In the genomic region with DNA sequence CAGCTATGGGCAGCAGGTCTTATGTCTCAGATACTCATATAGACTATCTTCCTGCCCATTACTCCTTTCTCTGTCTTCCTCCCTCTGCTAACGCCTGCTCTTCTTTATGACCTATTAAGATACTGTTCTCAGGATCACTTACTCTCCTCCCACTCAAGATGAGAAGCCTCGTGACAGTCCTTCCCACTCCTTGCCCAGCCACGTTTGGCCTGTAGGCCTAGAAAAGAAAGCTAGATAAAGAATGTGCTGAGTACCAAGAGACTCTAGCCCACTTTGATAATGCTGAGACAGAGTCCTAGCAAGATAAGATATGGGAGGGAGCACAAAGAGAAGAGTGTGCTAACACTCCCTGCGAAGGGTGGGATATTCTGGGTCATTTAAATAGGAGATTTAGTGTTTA, we compare ENCODE assay signal across 22 cellular contexts. TPM values are rescaled to one million over a fixed set of nuclear protein-coding genes. Genes with fewer than 3 reads are reported as not detected.
A peak's percentile ranks its signal among the peaks of the same experiment; 100 is the strongest.
DNase-seq lines count a peak whose midpoint lies in the region; ATAC-seq, FAIRE-seq and TF ChIP-seq lines count a peak whose summit lies in the region.
"Had no signal": no experiment of that assay in that cellular context is flagged by ENCODE, and none has a peak within 500 bp of the region (broad histone marks: within the 10 kb centered on the region; RNA-seq: fewer than 3 reads in every experiment).

No MANE protein-coding gene starts in this region.

- TF ChIP-seq RAD21 in K562 (CRISPR knock-in tag; conservative IDR thresholded peaks at IDR 0.05 in 1 of 2, IDR thresholded peaks at IDR 0.05 in 1 of 2): no peak

- no peak overlapping the region for H3K4ac ChIP-seq in mesendoderm (ENCODE audit: low read depth, low read length)

- BruUV-seq in K562 (replicated peaks; lab: Mats Ljungman, UMichigan): no TSS peak

- FAIRE-seq in K562 (lab: Jason Lieb, UNC) (peak; percentile 78), GM12892 (lab: Jason Lieb, UNC) (no peak)
- FAIRE-seq: islet of Langerhans had no signal

- H3K9ac ChIP-seq in K562 (ENCODE audit: insufficient read depth in 1 of 2, low read depth in 2 of 2, low read length in 2 of 2): no peak overlapping the region
- H3K9ac ChIP-seq in mesendoderm (ENCODE audit: low read length): no peak overlapping the region
- H3K9ac ChIP-seq: GM23248 had no signal

- H2BK120ac ChIP-seq in mesendoderm (ENCODE audit: low read depth, low read length): no peak overlapping the region

- H3K79me2 ChIP-seq in K562 (ENCODE audit: control insufficient read depth, insufficient read depth, low read length) (no peaks in the 10 kb centered on the region), mesendoderm (ENCODE audit: control insufficient read depth, insufficient read depth, low read length) (no peaks in the 10 kb centered on the region)

- H3K4me2 ChIP-seq in K562 (ENCODE audit: insufficient read depth, low read length): peak overlapping the region; percentile 25; the same call in 1 of the 2 replicates
- no peak overlapping the region for H3K4me2 ChIP-seq in mesendoderm (ENCODE audit: low read length)

- peak; percentile 26; the same call in 1 of the 2 replicates for TF ChIP-seq EP300 in K562 (IDR thresholded peaks at IDR 0.05; ENCODE audit: low read length)

- no peak for TF ChIP-seq POLR2A in K562 (conservative IDR thresholded peaks at IDR 0.05)
- TF ChIP-seq POLR2A in GM12892 (IDR thresholded peaks at IDR 0.05; ENCODE audit: low read depth, low read length): no peak

- no peak overlapping the region for H2BK5ac ChIP-seq in mesendoderm (ENCODE audit: low read length)

- H2AFZ ChIP-seq in K562 (ENCODE audit: low read depth, low read length): peak overlapping the region; percentile 20; the same call in 1 of the 2 replicates
- H2AFZ ChIP-seq: GM23248 had no signal

- H3K9me3 Mint-ChIP-seq in type B pancreatic cell: peaks cover 3% of the 10 kb centered on the region
- H3K9me3 Mint-ChIP-seq: activated T-cell treated with anti-CD3 and anti-CD28 coated beads, Interleukin-2, amount 50 U/mL, for 72 hours had no signal

- DNase-seq in OCI-M1 (lab: John Stamatoyannopoulos, UW) (peak; percentile 72), K562 (ENCODE audit: extremely low read depth in 1 of 4, low spot score in 3 of 4) (peak in 2 of 4 experiments; percentile 34 to 74), mesendoderm (peak; percentile 68), type B pancreatic cell (ENCODE audit: extremely low spot score, unreplicated experiment) (no peak), GM12892 (ENCODE audit: insufficient read length) (no peak), NCI-H774 (lab: John Stamatoyannopoulos, UW) (no peak)
- DNase-seq: activated CD4-positive, CD25-positive, alpha-beta regulatory T cell; activated naive CD4-positive, alpha-beta T cell; activated T-cell treated with anti-CD3 and anti-CD28 coated beads, Interleukin-2, amount 50 U/mL, for 72 hours; body of pancreas; C1 segment of cervical spinal cord; GM23248; NCI-H1048; NCI-H1694; NCI-H2171; NCI-H510A treated with DMSO at 0.1 percent for 48 hours; SHP77 treated with DMSO at 0.1 percent for 48 hours; T-helper 9 cell had no signal

- CTCF ChIA-PET in K562 (lab: Yijun Ruan, JAX; ENCODE audit: low intra/inter-chr PET ratio): no interaction called here

- H3K27ac Mint-ChIP-seq in type B pancreatic cell: peak overlapping the region; percentile 11
- H3K27ac Mint-ChIP-seq: activated T-cell treated with anti-CD3 and anti-CD28 coated beads, Interleukin-2, amount 50 U/mL, for 72 hours had no signal

- H4K5ac ChIP-seq in mesendoderm (ENCODE audit: low read length): no peak overlapping the region

- no peaks in the 10 kb centered on the region for H3K27me3 ChIP-seq in K562 (ENCODE audit: control insufficient read depth in 2 of 2, insufficient read depth in 2 of 2, low read length in 2 of 2)
- H3K27me3 ChIP-seq in mesendoderm (ENCODE audit: insufficient read depth, low read length, poor library complexity): no peaks in the 10 kb centered on the region
- H3K27me3 ChIP-seq: body of pancreas, tibial nerve had no signal

- no peak overlapping the region for H3K4me3 Mint-ChIP-seq in type B pancreatic cell
- H3K4me3 Mint-ChIP-seq: activated T-cell treated with anti-CD3 and anti-CD28 coated beads, Interleukin-2, amount 50 U/mL, for 72 hours had no signal

- H3K4me1 ChIP-seq in K562 (replicated peaks in 1 of 2; ENCODE audit: control insufficient read depth in 2 of 2, insufficient read depth in 2 of 2, low read length in 2 of 2): peaks cover 4 to 8% of the 10 kb centered on the region in 2 experiments; a peak in 4 of 5 replicates
- H3K4me1 ChIP-seq in mesendoderm (ENCODE audit: control insufficient read depth, low read depth, low read length): no peaks in the 10 kb centered on the region
- H3K4me1 ChIP-seq: body of pancreas, tibial nerve had no signal

- H4K20me1 ChIP-seq in K562 (replicated peaks; ENCODE audit: control insufficient read depth, insufficient read depth, low read length): no peaks in the 10 kb centered on the region

- intact Hi-C loops in K562 (cut with micrococcal nuclease): no loop called here

- peak; percentile 80 for ATAC-seq in K562
- no peak for ATAC-seq in GM18519 (IDR thresholded peaks at IDR 0.05; ENCODE audit: low FRiP score, unreplicated experiment)
- ATAC-seq: activated T-cell treated with anti-CD3 and anti-CD28 coated beads, Interleukin-2, amount 50 U/mL, for 72 hours; body of pancreas had no signal

- no peaks in the 10 kb centered on the region for H3K9me1 ChIP-seq in K562 (ENCODE audit: control insufficient read depth, insufficient read depth, low read length)

- TF ChIP-seq CTCF in K562 (IDR thresholded peaks at IDR 0.05 in 2 of 3, conservative IDR thresholded peaks at IDR 0.05 in 1 of 3; ENCODE audit: insufficient read depth in 2 of 3, low read depth in 1 of 3, low read length in 3 of 3) (no peak), type B pancreatic cell (conservative IDR thresholded peaks at IDR 0.05) (no peak)

- H3K9me3 ChIP-seq in K562 (replicated peaks; ENCODE audit: control insufficient read depth, insufficient read depth, low read depth, low read length): no peaks in the 10 kb centered on the region
- H3K9me3 ChIP-seq: body of pancreas, tibial nerve had no signal

- in situ Hi-C loops in K562 (cut with MboI): no loop called here

- no peak overlapping the region for H3K23ac ChIP-seq in mesendoderm (ENCODE audit: low read length)

- peak overlapping the region; percentile 33; the same call in 1 of the 3 replicates for H3K27ac ChIP-seq in K562 (ENCODE audit: extremely low read depth, low read depth, low read length)
- no peak overlapping the region for H3K27ac ChIP-seq in mesendoderm (ENCODE audit: low read depth, low read length)
- H3K27ac ChIP-seq: body of pancreas, GM23248, skin epidermis, tibial nerve had no signal

- no peaks in the 10 kb centered on the region for H3K4me1 Mint-ChIP-seq in type B pancreatic cell (ENCODE audit: unreplicated experiment)

- no peak overlapping the region for H3K18ac ChIP-seq in mesendoderm (ENCODE audit: low read length)

- POLR2A ChIA-PET in K562 (lab: Yijun Ruan, JAX): no interaction called here

- no peaks in the 10 kb centered on the region for H3K79me1 ChIP-seq in mesendoderm (ENCODE audit: low read length)

- H3K36me3 Mint-ChIP-seq in type B pancreatic cell: no peaks in the 10 kb centered on the region

- H4K8ac ChIP-seq in mesendoderm (ENCODE audit: low read depth, low read length): no peak overlapping the region

- no peak overlapping the region for H3K56ac ChIP-seq in mesendoderm (ENCODE audit: low read length)

- no peaks in the 10 kb centered on the region for H3K27me3 Mint-ChIP-seq in type B pancreatic cell

- H3K36me3 ChIP-seq in K562 (ENCODE audit: control insufficient read depth, insufficient read depth, low read length) (no peaks in the 10 kb centered on the region), mesendoderm (ENCODE audit: control insufficient read depth, insufficient read depth, low read length) (no peaks in the 10 kb centered on the region)
- H3K36me3 ChIP-seq: tibial nerve had no signal

- no peak overlapping the region for H2BK15ac ChIP-seq in mesendoderm (replicated peaks; ENCODE audit: low read depth)

- H2AK5ac ChIP-seq in mesendoderm (ENCODE audit: low read length): no peak overlapping the region

- 0% methylated on average over 4 of the region's 4 CpGs for WGBS in K562 (ENCODE audit: insufficient coverage, low coverage, missing lambda C conversion rate)
- no CpG with 5 or more reads among the region's 4 CpGs for WGBS in mesendoderm (ENCODE audit: extremely low coverage, insufficient coverage, low lambda C conversion rate)

- H3K4me3 ChIP-seq in K562 (no peak overlapping the region), mesendoderm (ENCODE audit: low read length) (no peak overlapping the region)
- H3K4me3 ChIP-seq: body of pancreas, GM23248, skin epidermis, tibial nerve had no signal

TF ChIP-seq in K562, 482 proteins besides CTCF, POLR2A, EP300 and RAD21 (continues in another document):
- peak; percentile 52 for TF ChIP-seq DPF2 (IDR thresholded peaks at IDR 0.05)
- no peak for TF ChIP-seq ELF1 (tag; IDR thresholded peaks at IDR 0.05)
- TF ChIP-seq POLR2H (tag; IDR thresholded peaks at IDR 0.05; ENCODE audit: low read depth): no peak
- TF ChIP-seq RBBP5 (IDR thresholded peaks at IDR 0.05; ENCODE audit: borderline replicate concordance, insufficient read depth, low read length, poor library complexity, severe bottlenecking): no peak
- no peak for TF ChIP-seq HDAC2 (IDR thresholded peaks at IDR 0.05)
- no peak for TF ChIP-seq ZKSCAN8 (CRISPR knock-in tag; IDR thresholded peaks at IDR 0.05)
- no peak for TF ChIP-seq NR3C1 (CRISPR knock-in tag; IDR thresholded peaks at IDR 0.05)

RNA-seq across cellular contexts. Expression of gene DENND4C, which starts 6.8 kb away (rescaled TPM):
- total RNA-seq in K562 (2011; cell fraction: chromatin; rRNA removed; ENCODE audit: low replicate concordance): 58.3 and 148 TPM in 2 replicates
- 21.2 and 29.9 TPM in 2 replicates for total RNA-seq in K562 (2011; cell fraction: nucleolus; rRNA removed)
- 52.6 and 70.1 TPM in 2 replicates for total RNA-seq in K562 (2011; cell fraction: nucleoplasm; rRNA removed)
- total RNA-seq in K562 (2014; rRNA removed) (13.6 and 15.3 TPM in 2 replicates), K562 (2014; rRNA removed; fragmentation: Illumina TruSeq; extraction: Trizol) (24.4 and 26.2 TPM in 2 replicates), K562 (2015; rRNA removed; fragmentation: Illumina TruSeq; extraction: Trizol) (26.2 and 31.8 TPM in 2 replicates), K562 (2021) (13.8 and 13.9 TPM in 2 replicates), type B pancreatic cell (ENCODE audit: low replicate concordance) (36.6 and 54.1 TPM in 2 replicates)
- polyA plus RNA-seq in K562 (2011; rRNA removed) (19.3 and 26.0 TPM in 2 replicates), K562 (2014; fragmentation: Illumina TruSeq; extraction: Trizol) (12.2 and 14.5 TPM in 2 replicates), K562 (2014; fragmentation: Nextera tagmentation; extraction: Ambion mirVana) (1 to 10 TPM; 4.8 to 6.7 TPM), K562 (2014; rRNA removed) (9.5 and 13.3 TPM in 2 replicates)
- 4.9 and 9.3 TPM in 2 replicates for polyA plus RNA-seq in K562 (2011; cell fraction: cytosol; rRNA removed)
- polyA plus RNA-seq in K562 (2011; cell fraction: nucleus; rRNA removed): 16.9 and 17.1 TPM in 2 replicates
- polyA plus RNA-seq in K562 (2012): 8.7 and 11.1 TPM in 2 replicates
- 63.2 and 72.7 TPM in 2 replicates for polyA minus RNA-seq in K562 (2011; rRNA and poly(A)+ RNA removed)
- 15.4 and 29.7 TPM in 2 replicates for polyA minus RNA-seq in K562 (2011; cell fraction: cytosol; rRNA and poly(A)+ RNA removed)
- 39.0 and 62.6 TPM in 2 replicates for polyA minus RNA-seq in K562 (2011; cell fraction: nucleus; rRNA and poly(A)+ RNA removed)
- polyA plus RNA-seq in mesendoderm (2013, experiment 1 of 2): 4.2 TPM
- 4.1 TPM for polyA plus RNA-seq in mesendoderm (2013, experiment 2 of 2)
- 30.7 TPM for polyA plus RNA-seq in GM12892 (2012; ENCODE audit: missing spikeins)

Comparison
In these comparisons a context has a peak if more than half of its experiments do, and no peak if none do; other contexts are left out.
1. DNase-seq: peak in OCI-M1 (single experiment) and mesendoderm (single experiment); none in type B pancreatic cell (single experiment), GM12892 (single experiment) and NCI-H774 (single experiment).